In genomic region chr15:83567318-83567717, GRCh38 we compare ENCODE assay signal across 1 cellular context.
TF ChIP-seq lines count a peak whose summit lies in the region.

No MANE protein-coding gene starts in this region.

TF ChIP-seq in A549, 52 proteins besides CTCF, POLR2A, EP300 and RAD21 (continued from another document):
- TF ChIP-seq CHD4 (IDR thresholded peaks at IDR 0.05; ENCODE audit: borderline replicate concordance) = no peak
- no peak for TF ChIP-seq SMC3 (IDR thresholded peaks at IDR 0.05)
- no peak for TF ChIP-seq JUN (IDR thresholded peaks at IDR 0.05)
- no peak for TF ChIP-seq HEYL (CRISPR knock-in tag; IDR thresholded peaks at IDR 0.05)
- no peak for TF ChIP-seq ZFP36 (IDR thresholded peaks at IDR 0.05; ENCODE audit: borderline replicate concordance, partially characterized antibody)
- no peak for TF ChIP-seq MYC (IDR thresholded peaks at IDR 0.05; ENCODE audit: borderline replicate concordance, low read length)
- no peak for TF ChIP-seq ZC3H11A (IDR thresholded peaks at IDR 0.05)
- TF ChIP-seq CBX2 (IDR thresholded peaks at IDR 0.05; ENCODE audit: borderline replicate concordance, low read depth) = no peak
- no peak for TF ChIP-seq GATA3 (IDR thresholded peaks at IDR 0.05; ENCODE audit: borderline replicate concordance)
TF ChIP-seq in A549: peak in this region for 0.
